10 cellular contexts compared by ENCODE assay signal in genomic region chr18:69898241-69898861, GRCh38. TPM values are rescaled to one million over a fixed set of nuclear protein-coding genes. Genes with fewer than 3 reads are reported as not detected.
A peak's percentile ranks its signal among the peaks of the same experiment; 100 is the strongest.
DNase-seq lines count a peak whose midpoint lies in the region; ATAC-seq, FAIRE-seq and TF ChIP-seq lines count a peak whose summit lies in the region.
"Had no signal": no experiment of that assay in that cellular context is flagged by ENCODE, and none has a peak within 500 bp of the region (broad histone marks: within the 10 kb centered on the region; RNA-seq: fewer than 3 reads in every experiment).

No MANE protein-coding gene starts in this region.

- H3K79me2 ChIP-seq in Loucy (ENCODE audit: insufficient read depth, low read length) = no peaks in the 10 kb centered on the region
- H3K79me2 ChIP-seq in GM12878 (ENCODE audit: control insufficient read depth, insufficient read depth, low read length) = peaks cover 19% of the 10 kb centered on the region

- H3K27me3 ChIP-seq in Loucy (ENCODE audit: insufficient read depth, low read length, poor library complexity, severe bottlenecking) (no peaks in the 10 kb centered on the region), GM12878 (replicated peaks in 1 of 2; ENCODE audit: control insufficient read depth in 2 of 2, insufficient read depth in 2 of 2, low read length in 1 of 2) (no peaks in the 10 kb centered on the region)
- H3K27me3 ChIP-seq: Peyer's patch had no signal

- H3K9me2 ChIP-seq in Loucy (replicated peaks; ENCODE audit: low read depth, low read length) = no peaks in the 10 kb centered on the region

- TF ChIP-seq RAD21 in GM12878 (IDR thresholded peaks at IDR 0.05; ENCODE audit: insufficient read depth, low read depth, low read length) = no peak

- H3K9ac ChIP-seq in Loucy (ENCODE audit: low read depth, low read length, poor library complexity, severe bottlenecking) (peak overlapping the region; percentile 63), GM12878 (ENCODE audit: control insufficient read depth, insufficient read depth, low read length) (peak overlapping the region; percentile 37; the same call in 1 of the 2 replicates)

- RAD21 ChIA-PET in GM12878 (lab: Charles Lee; ENCODE audit: unreplicated experiment) = interaction anchor here (0.5 to 2.1 kb wide), 24 partner anchors 10 to 297 kb away, joined by 3 to 26 read pairs (median 4); partner anchors contain the start of gene CD226

- H3K4me3 ChIP-seq in Loucy (ENCODE audit: low read length, poor library complexity, severe bottlenecking) (peak overlapping the region; percentile 70), GM12878 (peak overlapping the region; percentile 43; the same call in 1 of the 2 replicates)
- H3K4me3 ChIP-seq: Peyer's patch had no signal

- ATAC-seq in GM18499 (IDR thresholded peaks at IDR 0.05; ENCODE audit: insufficient read depth, unreplicated experiment) = peak; percentile 41
- ATAC-seq in GM21737 (IDR thresholded peaks at IDR 0.05; ENCODE audit: unreplicated experiment) = peak; percentile 51
- peak; percentile 63 for ATAC-seq in GM12878
- ATAC-seq in GM21717 (IDR thresholded peaks at IDR 0.05; ENCODE audit: unreplicated experiment) = no peak

- TF ChIP-seq POLR2A in GM12878 (IDR thresholded peaks at IDR 0.05; ENCODE audit: low read depth, low read length) = no peak

- no peaks in the 10 kb centered on the region for H4K20me1 ChIP-seq in Loucy (ENCODE audit: insufficient read depth, low read length, poor library complexity, severe bottlenecking)
- H4K20me1 ChIP-seq in GM12878 (ENCODE audit: control insufficient read depth, insufficient read depth) = no peaks in the 10 kb centered on the region

- SMC1A ChIA-PET in GM12878 (lab: Charles Lee; ENCODE audit: uncharacterized antibody, unreplicated experiment) = interaction anchor here (0.6 to 3.0 kb wide), 31 partner anchors 10 to 901 kb away, joined by 3 to 33 read pairs (median 4); partner anchors contain the start of gene CD226

- TF ChIP-seq EP300 in GM12878 (IDR thresholded peaks at IDR 0.05; ENCODE audit: borderline replicate concordance in 1 of 2, control insufficient read depth in 1 of 2, low read depth in 2 of 2, low read length in 2 of 2) = no peak

- intact Hi-C loops in GM12878 (cut with micrococcal nuclease; ENCODE audit: unreplicated experiment) = loop anchor here (5.0 kb wide), 2 partner anchors 174 to 294 kb away; no protein-coding TSS in a partner anchor

- peak overlapping the region; percentile 47 for H2AFZ ChIP-seq in Loucy (ENCODE audit: low read length)
- H2AFZ ChIP-seq in GM12878 (ENCODE audit: control insufficient read depth, low read depth, low read length) = peak overlapping the region; percentile 20; the same call in 1 of the 2 replicates

- H3K4me1 ChIP-seq in Loucy (ENCODE audit: insufficient read depth, low read length, poor library complexity, severe bottlenecking) (peaks cover 43% of the 10 kb centered on the region), GM12878 (ENCODE audit: control insufficient read depth, insufficient read depth, low read length) (peaks cover 31% of the 10 kb centered on the region)
- H3K4me1 ChIP-seq: Peyer's patch had no signal

- 50% methylated on average over 11 of the region's 11 CpGs for WGBS in GM12878 (ENCODE audit: insufficient coverage, insufficient replicate concordance, low lambda C conversion rate, missing lambda C conversion rate)

- FAIRE-seq in GM12878 (lab: Jason Lieb, UNC) = no peak

- DNase-seq in GM12878 (ENCODE audit: low read depth, low spot score) (no peak), AG20443 (ENCODE audit: low spot score) (no peak), SIG-M5 (lab: John Stamatoyannopoulos, UW) (no peak), HCEC 1CT (no peak)
- DNase-seq: naive B cell, Peyer's patch had no signal

- POLR2A ChIA-PET in GM12878 (lab: Charles Lee) = interaction anchor here (0.7 to 2.5 kb wide), 8 partner anchors 13 to 158 kb away, joined by 3 to 9 read pairs (median 5); no protein-coding TSS in a partner anchor

- H3K36me3 ChIP-seq in Loucy (ENCODE audit: insufficient read depth, low read length) = no peaks in the 10 kb centered on the region
- H3K36me3 ChIP-seq in GM12878 (ENCODE audit: control insufficient read depth in 2 of 2, insufficient read depth in 2 of 2, low read length in 1 of 2) = peaks cover 6 to 14% of the 10 kb centered on the region in 2 experiments
- H3K36me3 ChIP-seq: Peyer's patch had no signal

- H3K4me2 ChIP-seq in Loucy (ENCODE audit: low read depth, low read length, poor library complexity, severe bottlenecking) = peak overlapping the region; percentile 90
- peak overlapping the region; percentile 61 for H3K4me2 ChIP-seq in GM12878 (ENCODE audit: control insufficient read depth, insufficient read depth)

- no TSS peak for BruUV-seq in GM12878 (replicated peaks; lab: Mats Ljungman, UMichigan)

- TF ChIP-seq CTCF in Loucy (conservative IDR thresholded peaks at IDR 0.05; ENCODE audit: low read length) (no peak), GM12878 (IDR thresholded peaks at IDR 0.05 in 2 of 3, conservative IDR thresholded peaks at IDR 0.05 in 1 of 3; ENCODE audit: control insufficient read depth in 2 of 3, extremely low read depth in 1 of 3, insufficient read depth in 1 of 3, low read depth in 3 of 3, low read length in 3 of 3) (no peak)

- no peaks in the 10 kb centered on the region; the same call in 1 of the 2 replicates for H3F3A ChIP-seq in Loucy (ENCODE audit: low read depth)

- CTCF ChIA-PET in GM12878 (lab: Yijun Ruan, JAX) = interaction anchor here (0.8 to 2.1 kb wide), 10 partner anchors 13 to 131 kb away, joined by 3 to 10 read pairs (median 4); no protein-coding TSS in a partner anchor

- peak overlapping the region; percentile 84 for H3K27ac ChIP-seq in GM12878 (ENCODE audit: control insufficient read depth, insufficient read depth)
- H3K27ac ChIP-seq: Peyer's patch had no signal

- in situ Hi-C loops in GM12878 (cut with MboI) = no loop called here

- no peaks in the 10 kb centered on the region for H3K9me3 ChIP-seq in Loucy (ENCODE audit: insufficient read depth, low read depth, low read length)
- H3K9me3 ChIP-seq in GM12878 (replicated peaks; ENCODE audit: control insufficient read depth, insufficient read depth, low read length) = no peaks in the 10 kb centered on the region; the same call in 1 of the 3 replicates
- H3K9me3 ChIP-seq: Peyer's patch had no signal

TF ChIP-seq in GM12878, 131 proteins besides CTCF, POLR2A, EP300 and RAD21 (continues in another document):
- TF ChIP-seq SPI1 (IDR thresholded peaks at IDR 0.05; ENCODE audit: borderline replicate concordance, insufficient read depth, low read depth, low read length) (no peak), MTA3 (IDR thresholded peaks at IDR 0.05; ENCODE audit: borderline replicate concordance, low read length) (no peak), TCF7 (IDR thresholded peaks at IDR 0.05; ENCODE audit: borderline replicate concordance) (no peak), RFX5 (IDR thresholded peaks at IDR 0.05; ENCODE audit: low read depth, low read length) (no peak), BRCA1 (IDR thresholded peaks at IDR 0.05; ENCODE audit: low read depth, low read length) (no peak), KDM1A (IDR thresholded peaks at IDR 0.05; ENCODE audit: borderline replicate concordance) (no peak), TARDBP (IDR thresholded peaks at IDR 0.05; ENCODE audit: borderline replicate concordance) (no peak), ZSCAN29 (IDR thresholded peaks at IDR 0.05) (no peak), MEF2B (IDR thresholded peaks at IDR 0.05; ENCODE audit: partially characterized antibody, poor library complexity, severe bottlenecking) (no peak), MXI1 (IDR thresholded peaks at IDR 0.05; ENCODE audit: low read depth, low read length) (no peak), POLR2AphosphoS5 (IDR thresholded peaks at IDR 0.05; ENCODE audit: low read length) (no peak), SIN3A (IDR thresholded peaks at IDR 0.05; ENCODE audit: low read depth, low read length) (no peak), NFYA (IDR thresholded peaks at IDR 0.05; ENCODE audit: borderline replicate concordance, low read depth, low read length) (no peak), NR2C1 (IDR thresholded peaks at IDR 0.05) (no peak), EED (IDR thresholded peaks at IDR 0.05; ENCODE audit: low read depth) (peak; percentile 71), NKRF (conservative IDR thresholded peaks at IDR 0.05) (no peak)

RNA-seq across cellular contexts. Expression of gene CD226, which starts 49.3 kb away (rescaled TPM):
- total RNA-seq in GM12878 (2013; cell fraction: nucleolus; rRNA removed) = 158 and 176 TPM in 2 replicates
- 53.3 and 61.5 TPM in 2 replicates for total RNA-seq in GM12878 (2014; rRNA removed)
- total RNA-seq in GM12878 (2014; rRNA removed; fragmentation: Illumina TruSeq; extraction: Trizol) = 63.9 and 68.8 TPM in 2 replicates
- 56.2 and 60.3 TPM in 2 replicates for total RNA-seq in GM12878 (2021)
- polyA plus RNA-seq in GM12878 (2011; ENCODE audit: low read depth) = 24.3 TPM
- 67.2 and 84.8 TPM in 2 replicates for polyA plus RNA-seq in GM12878 (2011; rRNA removed)
- 28.2 and 43.4 TPM in 2 replicates for polyA plus RNA-seq in GM12878 (2011; cell fraction: cytosol; rRNA removed)
- polyA plus RNA-seq in GM12878 (2011; cell fraction: nucleus; rRNA removed) = 20.7 and 33.5 TPM in 2 replicates
- 40.8 and 67.0 TPM in 2 replicates for polyA plus RNA-seq in GM12878 (2012)
- 56.6 and 62.8 TPM in 2 replicates for polyA plus RNA-seq in GM12878 (2014; fragmentation: Illumina TruSeq; extraction: Trizol)
- polyA plus RNA-seq in GM12878 (2014; fragmentation: Nextera tagmentation; extraction: Ambion mirVana) = 10 to 100 TPM; 12.9 to 18.2 TPM
- 38.5 and 41.3 TPM in 2 replicates for polyA plus RNA-seq in GM12878 (2014; rRNA removed)
- polyA plus RNA-seq in GM12878 (2016; fragmentation: Nextera tagmentation; extraction: Ambion mirVana) = 10 to 100 TPM; 22.7 to 23.5 TPM
- 106 and 148 TPM in 2 replicates for polyA minus RNA-seq in GM12878 (2011; rRNA and poly(A)+ RNA removed)
- polyA minus RNA-seq in GM12878 (2011; cell fraction: cytosol; rRNA and poly(A)+ RNA removed) = 23.1 and 25.7 TPM in 2 replicates
- polyA minus RNA-seq in GM12878 (2011; cell fraction: nucleus; rRNA and poly(A)+ RNA removed) = 29.5 and 39.7 TPM in 2 replicates
